ENCODE assay signal across 29 cellular contexts in the genomic region with DNA sequence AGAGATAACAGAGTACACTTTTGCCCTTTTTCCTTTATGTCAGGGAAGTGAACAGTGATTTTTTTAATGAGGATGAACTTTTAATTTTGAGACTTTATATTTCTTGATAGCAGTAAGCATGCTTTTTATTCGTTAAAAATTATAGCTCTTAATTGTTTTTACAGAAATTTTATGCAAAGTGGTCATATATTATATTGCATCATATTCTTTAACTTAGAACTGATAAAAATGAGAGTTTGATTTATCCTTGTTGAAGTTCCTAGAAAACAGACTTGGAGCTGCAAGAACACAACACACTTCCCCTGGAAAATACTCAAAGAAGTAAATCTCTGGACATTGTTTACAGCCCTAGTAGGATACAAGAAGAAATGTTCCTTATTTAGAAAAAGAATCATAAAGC.
"Had no signal": no experiment of that assay in that cellular context is flagged by ENCODE, and none has a peak within 500 bp of the region (broad histone marks: within the 10 kb centered on the region; RNA-seq: fewer than 3 reads in every experiment).

No MANE protein-coding gene starts in this region.

- H3K4me1 ChIP-seq: colonic mucosa, esophagus muscularis mucosa, esophagus squamous epithelium, foreskin keratinocyte, gastrocnemius medialis, gastroesophageal sphincter, heart right ventricle had no signal

- DNase-seq: colonic mucosa; cortex of kidney; dermis blood vessel endothelial cell; dorsolateral prefrontal cortex; effector CD4-positive, alpha-beta T cell; effector CD8-positive, alpha-beta T cell; effector memory CD4-positive, alpha-beta T cell; effector memory CD8-positive, alpha-beta T cell; endodermal cell; erythroblast; esophagus squamous epithelium; foreskin fibroblast; foreskin keratinocyte; foreskin melanocyte; gastrocnemius medialis; glutamatergic neuron; head of caudate nucleus; heart left ventricle; heart right ventricle had no signal

- H3K4me3 ChIP-seq: colonic mucosa, coronary artery, dorsolateral prefrontal cortex, esophagus muscularis mucosa, esophagus squamous epithelium, gastrocnemius medialis, gastroesophageal sphincter, heart left ventricle, heart right ventricle, hepatocyte had no signal

- ATAC-seq: effector memory CD8-positive, alpha-beta T cell; esophagus mucosa; foreskin keratinocyte; gastrocnemius medialis; gastroesophageal sphincter; heart left ventricle; heart right ventricle had no signal

- H2AFZ ChIP-seq: hepatocyte had no signal

- FAIRE-seq: colon, endometrium, endothelial cell of umbilical vein, frontal cortex had no signal

- H3K36me3 ChIP-seq: colonic mucosa, esophagus muscularis mucosa, esophagus squamous epithelium, gastrocnemius medialis, gastroesophageal sphincter, heart left ventricle, heart right ventricle had no signal

- H3K27ac ChIP-seq: colonic mucosa, coronary artery, dorsolateral prefrontal cortex, epithelial cell of prostate, esophagus muscularis mucosa, esophagus squamous epithelium, foreskin keratinocyte, gastrocnemius medialis, gastroesophageal sphincter, heart left ventricle, heart right ventricle, hepatocyte had no signal

- H3K27me3 ChIP-seq: colonic mucosa, hepatocyte had no signal

- H3K9me3 ChIP-seq: colonic mucosa, esophagus muscularis mucosa, esophagus squamous epithelium, gastrocnemius medialis, gastroesophageal sphincter, heart left ventricle, heart right ventricle had no signal

- H3K4me2 ChIP-seq: hepatocyte had no signal

- H3K79me2 ChIP-seq: hepatocyte had no signal
